In the genomic region with DNA sequence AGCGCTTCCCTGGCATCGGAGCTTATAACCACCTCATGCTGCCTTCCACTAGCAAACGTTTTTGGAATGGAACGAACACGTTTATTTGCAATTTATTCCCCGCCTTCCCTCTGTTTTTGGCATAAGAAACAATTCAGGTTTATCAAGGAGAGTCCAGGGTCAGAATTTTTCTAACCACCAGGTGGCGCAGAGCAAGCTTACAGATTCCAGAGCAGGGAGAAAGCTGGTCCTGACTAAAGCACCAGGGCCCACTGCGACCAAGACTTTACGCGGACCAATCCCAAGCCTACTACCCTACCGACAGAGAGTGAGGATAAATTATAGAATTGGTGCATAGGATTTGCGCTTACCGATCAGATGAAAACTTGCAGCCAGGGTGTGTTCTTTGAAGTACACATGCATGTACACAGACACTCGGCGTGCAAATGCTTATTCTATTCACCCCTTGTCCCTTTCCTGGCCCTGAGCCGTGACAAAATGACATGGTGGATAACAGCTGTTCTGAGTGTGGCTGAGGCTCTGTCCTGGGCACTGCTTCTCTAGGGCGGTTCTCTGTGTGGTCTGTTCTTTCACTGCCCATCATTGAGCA, we compare ENCODE assay signal across 7 cellular contexts. TPM values are rescaled to one million over a fixed set of nuclear protein-coding genes. Genes with fewer than 3 reads are reported as not detected.
DNase-seq lines count a peak whose midpoint lies in the region; ATAC-seq, FAIRE-seq and TF ChIP-seq lines count a peak whose summit lies in the region.

No MANE protein-coding gene starts in this region.

- CTCF ChIA-PET in endothelial cell of umbilical vein (lab: Charles Lee): interaction anchor here (0.6 to 7.0 kb wide), 52 partner anchors 9 to 1001 kb away, joined by 3 to 234 read pairs (median 4); a partner anchor contains a TSS

- H3K4me3 ChIP-seq in endothelial cell of umbilical vein (replicated peaks in 1 of 3; ENCODE audit: insufficient read depth in 1 of 3, low read depth in 1 of 3, low read length in 3 of 3): no peak overlapping the region

- DNase-seq in NCI-H524 (lab: John Stamatoyannopoulos, UW): peak; percentile 39 to 65
- peak; percentile 82 for DNase-seq in activated CD8-positive, alpha-beta memory T cell treated with anti-CD3 and anti-CD28 coated beads for 24 hours
- peak; percentile 69 for DNase-seq in endothelial cell of umbilical vein (ENCODE audit: low read depth, low spot score)
- peak; percentile 62 for DNase-seq in middle frontal gyrus (ENCODE audit: extremely low spot score, low spot score)
- DNase-seq in stimulated activated CD8-positive, alpha-beta memory T cell treated with anti-CD3 and anti-CD28 coated beads, Interleukin-4, amount 100 ng/mL, for 24 hours (ENCODE audit: low read depth): peak; percentile 41

- no peaks in the 10 kb centered on the region for H4K20me1 ChIP-seq in endothelial cell of umbilical vein (replicated peaks; ENCODE audit: control insufficient read depth, extremely low read depth, insufficient read depth, low read length)

- H3K4me2 ChIP-seq in endothelial cell of umbilical vein (ENCODE audit: insufficient read depth, low read length): no peak overlapping the region

- TF ChIP-seq CTCF in GM12874 (IDR thresholded peaks at IDR 0.05; ENCODE audit: insufficient read depth, low read depth, low read length) (peak; percentile 57; the same call in 1 of the 2 replicates), endothelial cell of umbilical vein (IDR thresholded peaks at IDR 0.05; ENCODE audit: extremely low read depth in 1 of 2, insufficient read depth in 1 of 2, low read depth in 1 of 2, low read length in 2 of 2) (peak; percentile 70 to 79)

- peak; percentile 60 for ATAC-seq in HG03108 (IDR thresholded peaks at IDR 0.05; ENCODE audit: unreplicated experiment)

- no peak overlapping the region for H2AFZ ChIP-seq in endothelial cell of umbilical vein (ENCODE audit: low read depth, low read length)

- no peak for TF ChIP-seq POLR2A in endothelial cell of umbilical vein (IDR thresholded peaks at IDR 0.05; ENCODE audit: low read depth, low read length)

- POLR2A ChIA-PET in endothelial cell of umbilical vein (lab: Charles Lee): interaction anchor here (0.6 kb wide), 1 partner anchor 953 kb away, joined by 4 read pairs; no protein-coding TSS in a partner anchor

- no peaks in the 10 kb centered on the region for H3K9me3 ChIP-seq in endothelial cell of umbilical vein (replicated peaks; ENCODE audit: control insufficient read depth, insufficient read depth, low read length)

- no peaks in the 10 kb centered on the region for H3K79me2 ChIP-seq in endothelial cell of umbilical vein (ENCODE audit: control insufficient read depth, insufficient read depth, low read length)

- H3K9ac ChIP-seq in endothelial cell of umbilical vein (replicated peaks; ENCODE audit: extremely low read depth, insufficient read depth, low read length): no peak overlapping the region

- peaks cover 2% of the 10 kb centered on the region for H3K4me1 ChIP-seq in endothelial cell of umbilical vein (ENCODE audit: control insufficient read depth, extremely low read depth, insufficient read depth, low read length)

- H3K9me1 ChIP-seq in endothelial cell of umbilical vein (replicated peaks; ENCODE audit: control insufficient read depth, extremely low read depth, insufficient read depth, low read length): no peaks in the 10 kb centered on the region

- peaks cover 2 to 5% of the 10 kb centered on the region in 2 experiments for H3K36me3 ChIP-seq in endothelial cell of umbilical vein (ENCODE audit: control insufficient read depth in 2 of 2, extremely low read depth in 1 of 2, insufficient read depth in 2 of 2, low read length in 2 of 2)

- intact Hi-C loops in endothelial cell of umbilical vein (cut with micrococcal nuclease): loop anchor here (1.0 to 5.0 kb wide), 5 partner anchors 226 to 993 kb away; no protein-coding TSS in a partner anchor

- peak; percentile 93 for FAIRE-seq in endothelial cell of umbilical vein (lab: Jason Lieb, UNC)

- H3K27ac ChIP-seq in endothelial cell of umbilical vein (ENCODE audit: insufficient read depth, low read depth, low read length): no peak overlapping the region

- no TSS peak for BruUV-seq in endothelial cell of umbilical vein (replicated peaks; lab: Mats Ljungman, UMichigan)

- no peaks in the 10 kb centered on the region for H3K27me3 ChIP-seq in endothelial cell of umbilical vein (ENCODE audit: control insufficient read depth in 2 of 2, insufficient read depth in 2 of 2, low read length in 2 of 2)

- dilution Hi-C loops in endothelial cell of umbilical vein (cut with MboI; ENCODE audit: extremely low pct_ligation_motif_present, low sequenced_read_pairs): no loop called here

TF ChIP-seq in endothelial cell of umbilical vein, 7 proteins besides CTCF, POLR2A, EP300 and RAD21:
- TF ChIP-seq POLR2AphosphoS5 (IDR thresholded peaks at IDR 0.05; ENCODE audit: insufficient read depth, low read depth, low read length) (no peak), EZH2 (IDR thresholded peaks at IDR 0.05; ENCODE audit: borderline replicate concordance, low read depth, low read length, severe bottlenecking) (no peak), MYC (IDR thresholded peaks at IDR 0.05; ENCODE audit: low read depth, low read length) (no peak), GATA2 (IDR thresholded peaks at IDR 0.05; ENCODE audit: insufficient read depth, insufficient read length, low read depth, low read length) (no peak), FOS (IDR thresholded peaks at IDR 0.05; ENCODE audit: borderline replicate concordance, insufficient read depth, low read length) (no peak), JUN (IDR thresholded peaks at IDR 0.05; ENCODE audit: borderline replicate concordance, insufficient read depth, insufficient read length, low read depth) (no peak)
- TF ChIP-seq, protein P1, sequence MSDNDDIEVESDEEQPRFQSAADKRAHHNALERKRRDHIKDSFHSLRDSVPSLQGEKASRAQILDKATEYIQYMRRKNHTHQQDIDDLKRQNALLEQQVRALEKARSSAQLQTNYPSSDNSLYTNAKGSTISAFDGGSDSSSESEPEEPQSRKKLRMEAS (IDR thresholded peaks at IDR 0.05; ENCODE audit: insufficient read depth, insufficient read length): no peak
TF ChIP-seq in endothelial cell of umbilical vein: peak in this region for 0.

RNA-seq across cellular contexts. Expression of a gene that starts 34.7 kb away (rescaled TPM):
- 34.1 and 34.7 TPM in 2 replicates for total RNA-seq in endothelial cell of umbilical vein
- polyA plus RNA-seq in endothelial cell of umbilical vein: 8.3 and 10.8 TPM in 2 replicates
- polyA plus RNA-seq in endothelial cell of umbilical vein (2011; cell fraction: cytosol; rRNA removed): 10.3 and 11.8 TPM in 2 replicates
- 42.0 and 58.8 TPM in 2 replicates for polyA plus RNA-seq in endothelial cell of umbilical vein (2011; cell fraction: nucleus; rRNA removed)
- polyA plus RNA-seq in endothelial cell of umbilical vein (2012): 15.6 and 21.4 TPM in 2 replicates
- 12.3 and 20.7 TPM in 2 replicates for polyA minus RNA-seq in endothelial cell of umbilical vein
- polyA minus RNA-seq in endothelial cell of umbilical vein (2011; cell fraction: cytosol; rRNA and poly(A)+ RNA removed): 9.3 TPM
- 47.4 and 61.3 TPM in 2 replicates for polyA minus RNA-seq in endothelial cell of umbilical vein (2011; cell fraction: nucleus; rRNA and poly(A)+ RNA removed)
